ENCODE assay signal across 10 cellular contexts in the genomic region with DNA sequence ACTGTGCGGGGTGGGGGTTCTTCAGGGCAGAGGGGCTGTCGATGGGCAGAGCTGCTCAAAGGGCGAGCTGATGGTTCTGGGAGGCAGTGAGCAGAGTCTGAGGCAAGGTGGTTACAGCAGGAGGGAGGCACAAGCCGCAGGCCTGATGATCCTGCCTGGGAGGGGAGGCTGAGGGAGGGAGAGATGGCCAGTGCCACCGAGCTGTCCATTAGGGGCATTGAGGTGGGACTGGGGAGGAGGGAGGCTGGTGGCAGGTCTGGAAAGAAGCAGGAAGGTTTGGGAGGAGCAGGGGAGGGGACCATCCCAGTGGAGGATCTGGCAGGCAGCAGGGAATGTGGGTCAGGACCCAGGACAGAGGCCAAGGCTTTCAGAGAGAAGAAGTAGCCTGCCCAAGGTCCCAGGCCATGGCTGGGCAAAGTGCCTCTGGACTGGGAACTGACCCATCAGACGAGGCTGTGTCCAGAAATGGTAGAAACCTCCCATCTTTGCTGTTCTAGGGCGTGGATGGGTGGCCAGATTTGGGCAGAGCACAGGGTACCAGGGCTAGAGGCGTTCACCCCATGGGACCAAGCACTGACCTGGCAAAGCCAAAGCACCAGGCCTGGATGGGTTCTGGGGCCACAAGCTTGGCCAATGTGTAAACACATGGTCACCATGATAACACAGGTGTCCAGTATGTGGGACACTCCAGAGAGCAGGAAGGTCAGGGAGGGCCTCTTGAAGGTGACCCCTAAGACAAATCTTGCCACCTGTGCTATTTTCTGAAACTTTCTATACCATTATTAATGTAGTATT. TPM values are rescaled to one million over a fixed set of nuclear protein-coding genes. Genes with fewer than 3 reads are reported as not detected.
"Had no signal": no experiment of that assay in that cellular context is flagged by ENCODE, and none has a peak within 500 bp of the region (broad histone marks: within the 10 kb centered on the region; RNA-seq: fewer than 3 reads in every experiment).

No MANE protein-coding gene starts in this region.

- H3K9me3 ChIP-seq: mucosa of descending colon, tibial nerve had no signal

- H3K4me3 ChIP-seq: mucosa of descending colon, skin epidermis, tibial nerve had no signal

- DNase-seq: activated CD4-positive, alpha-beta T cell treated with anti-CD3 and anti-CD28 coated beads for 1 hour; hypothalamus; left colon; mucosa of descending colon had no signal

- H3K4me3 Mint-ChIP-seq: activated naive CD8-positive, alpha-beta T cell; activated T-cell treated with anti-CD3 and anti-CD28 coated beads, Interleukin-2, amount 50 U/mL, for 24 hours; naive thymus-derived CD8-positive, alpha-beta T cell; stimulated activated effector memory CD8-positive, alpha-beta T cell treated with anti-CD3 and anti-CD28 coated beads, Interleukin-12 subunit alpha, Interleukin-12 subunit beta, amount 100 ng/mL, for 72 hours had no signal

- H3K27ac Mint-ChIP-seq: activated naive CD8-positive, alpha-beta T cell; activated T-cell treated with anti-CD3 and anti-CD28 coated beads, Interleukin-2, amount 50 U/mL, for 24 hours; stimulated activated effector memory CD8-positive, alpha-beta T cell treated with anti-CD3 and anti-CD28 coated beads, Interleukin-12 subunit alpha, Interleukin-12 subunit beta, amount 100 ng/mL, for 72 hours had no signal

- H3K4me1 ChIP-seq: tibial nerve had no signal

- H3K36me3 ChIP-seq: tibial nerve had no signal

- H3K27ac ChIP-seq: skin epidermis, tibial nerve had no signal

- H3K9me3 Mint-ChIP-seq: activated T-cell treated with anti-CD3 and anti-CD28 coated beads, Interleukin-2, amount 50 U/mL, for 24 hours had no signal

- H3K36me3 Mint-ChIP-seq: activated naive CD8-positive, alpha-beta T cell; naive thymus-derived CD8-positive, alpha-beta T cell; stimulated activated effector memory CD8-positive, alpha-beta T cell treated with anti-CD3 and anti-CD28 coated beads, Interleukin-12 subunit alpha, Interleukin-12 subunit beta, amount 100 ng/mL, for 72 hours had no signal

- H3K4me1 Mint-ChIP-seq: stimulated activated effector memory CD8-positive, alpha-beta T cell treated with anti-CD3 and anti-CD28 coated beads, Interleukin-12 subunit alpha, Interleukin-12 subunit beta, amount 100 ng/mL, for 72 hours had no signal

RNA-seq across cellular contexts. Expression of a gene that starts 55.5 kb away (rescaled TPM):
- total RNA-seq: naive thymus-derived CD8-positive, alpha-beta T cell had no signal
- polyA plus RNA-seq: naive thymus-derived CD8-positive, alpha-beta T cell had no signal
